ENCODE assay signal across 39 cellular contexts in the genomic region with DNA sequence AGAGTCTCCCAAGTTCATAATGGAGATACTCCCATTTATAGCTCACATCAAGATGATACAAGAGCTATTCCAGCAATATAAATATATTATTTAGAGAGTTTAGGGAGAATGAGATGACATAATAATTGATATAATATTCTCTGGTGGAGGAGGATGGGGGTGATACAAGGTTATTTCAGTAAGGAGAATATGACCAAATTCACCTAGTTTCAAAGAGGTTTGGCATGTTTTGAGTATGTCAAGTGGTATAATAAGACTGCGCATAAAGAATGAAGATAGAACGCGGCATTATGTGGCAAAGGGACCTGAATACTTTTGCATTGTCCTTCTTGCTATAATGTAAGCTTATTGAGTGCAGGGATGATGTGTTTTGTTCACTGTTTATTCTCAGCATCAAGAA.
"Had no signal": no experiment of that assay in that cellular context is flagged by ENCODE, and none has a peak within 500 bp of the region (broad histone marks: within the 10 kb centered on the region; RNA-seq: fewer than 3 reads in every experiment).

No MANE protein-coding gene starts in this region.

- DNase-seq: activated effector memory CD4-positive, alpha-beta T cell treated with anti-CD3 and anti-CD28 coated beads, Interleukin-2, amount 50 U/mL, for 16 hours; activated effector memory CD4-positive, alpha-beta T cell treated with Interleukin-2 at 50 U/mL for 16 hours; activated gamma-delta T cell; activated gamma-delta T cell treated with Interleukin-2 at 50 U/mL for 16 hours; activated naive CD4-positive, alpha-beta T cell; activated naive CD4-positive, alpha-beta T cell treated with anti-CD3 and anti-CD28 coated beads for 36 hours; activated naive CD4-positive, alpha-beta T cell treated with anti-CD3 and anti-CD28 coated beads, Interleukin-2, amount 10 ng/mL, durations not matched to agents 7 days and 5 days; activated naive CD4-positive, alpha-beta T cell treated with anti-CD3 and anti-CD28 coated beads, Interleukin-2, amount 50 U/mL, for 16 hours; activated naive CD4-positive, alpha-beta T cell treated with Interleukin-2 at 50 U/mL for 16 hours; activated naive CD8-positive, alpha-beta T cell treated with anti-CD3 and anti-CD28 coated beads for 36 hours; activated naive CD8-positive, alpha-beta T cell treated with anti-CD3 and anti-CD28 coated beads, Interleukin-2, amount 10 ng/mL, durations not matched to agents 7 days and 5 days; activated naive CD8-positive, alpha-beta T cell treated with anti-CD3 and anti-CD28 coated beads, Interleukin-2, amount 50 U/mL, for 24 hours; activated T-cell treated with anti-CD3 and anti-CD28 coated beads for 4 hours; activated T-cell treated with anti-CD3 and anti-CD28 coated beads, Interleukin-2, amount 50 U/mL, for 1 hour; activated T-cell treated with anti-CD3 and anti-CD28 coated beads, Interleukin-2, amount 50 U/mL, for 24 hours; activated T-cell treated with anti-CD3 and anti-CD28 coated beads, Interleukin-2, amount 50 U/mL, for 4 hours; activated T-cell treated with anti-CD3 and anti-CD28 coated beads, Interleukin-2, amount 50 U/mL, for 48 hours; activated T-cell treated with anti-CD3 and anti-CD28 coated beads, Interleukin-2, amount 50 U/mL, for 72 hours; adrenal gland; amniotic stem cell; amygdala; anterior cingulate cortex; body of pancreas; brain microvascular endothelial cell; caudate nucleus; central memory CD4-positive, alpha-beta T cell; cerebellar nuclear complex had no signal

- ATAC-seq: activated naive CD4-positive, alpha-beta T cell treated with anti-CD3 and anti-CD28 coated beads, Interleukin-2, amount 50 U/mL, for 72 hours; activated naive CD8-positive, alpha-beta T cell treated with anti-CD3 and anti-CD28 coated beads, Interleukin-2, amount 50 U/mL, for 24 hours; activated T-cell treated with anti-CD3 and anti-CD28 coated beads, Interleukin-2, amount 50 U/mL, for 4 hours; activated T-cell treated with anti-CD3 and anti-CD28 coated beads, Interleukin-2, amount 50 U/mL, for 72 hours; activated T-helper 17 cell treated with anti-CD3 and anti-CD28 coated beads, Interleukin-2, amount 50 U/mL, for 72 hours; body of pancreas had no signal

- H3K9me3 ChIP-seq: adrenal gland, ascending aorta, body of pancreas, breast epithelium had no signal

- H3K27ac Mint-ChIP-seq: activated naive CD4-positive, alpha-beta T cell treated with anti-CD3 and anti-CD28 coated beads for 36 hours; activated naive CD4-positive, alpha-beta T cell treated with anti-CD3 and anti-CD28 coated beads, Interleukin-2, amount 10 ng/mL, durations not matched to agents 7 days and 5 days; activated naive CD4-positive, alpha-beta T cell treated with anti-CD3 and anti-CD28 coated beads, Interleukin-2, amount 50 U/mL, for 24 hours; activated naive CD4-positive, alpha-beta T cell treated with anti-CD3 and anti-CD28 coated beads, Interleukin-2, amount 50 U/mL, for 72 hours; activated naive CD8-positive, alpha-beta T cell; activated naive CD8-positive, alpha-beta T cell treated with anti-CD3 and anti-CD28 coated beads for 36 hours; activated naive CD8-positive, alpha-beta T cell treated with anti-CD3 and anti-CD28 coated beads, Interleukin-2, amount 10 ng/mL, durations not matched to agents 7 days and 5 days; activated naive CD8-positive, alpha-beta T cell treated with anti-CD3 and anti-CD28 coated beads, Interleukin-2, amount 50 U/mL, for 24 hours; activated T-cell treated with anti-CD3 and anti-CD28 coated beads, Interleukin-2, amount 50 U/mL, for 24 hours; activated T-cell treated with anti-CD3 and anti-CD28 coated beads, Interleukin-2, amount 50 U/mL, for 72 hours; activated T-helper 1 cell treated with anti-CD3 and anti-CD28 coated beads, Interleukin-12 subunit alpha, Interleukin-12 subunit beta, Interleukin-2, Interleukin-4 antibody, amounts not matched to agents 30 ng/mL and 10 ng/mL and 1 ng/mL, durations not matched to agents 14 hours and 24 hours and 36 hours; activated T-helper 17 cell treated with anti-CD3 and anti-CD28 coated beads, Interleukin-2, amount 50 U/mL, for 72 hours; activated T-helper 2 cell treated with anti-CD3 and anti-CD28 coated beads, Interferon-gamma antibody, Interleukin-2, Interleukin-4, amounts not matched to agents 10 μg/mL and 5 μg/mL and 100 μg/mL, durations not matched to agents 14 hours and 24 hours and 36 hours; brain had no signal

- H3K4me3 Mint-ChIP-seq: activated naive CD4-positive, alpha-beta T cell treated with anti-CD3 and anti-CD28 coated beads for 36 hours; activated naive CD4-positive, alpha-beta T cell treated with anti-CD3 and anti-CD28 coated beads, Interleukin-2, amount 10 ng/mL, durations not matched to agents 7 days and 5 days; activated naive CD4-positive, alpha-beta T cell treated with anti-CD3 and anti-CD28 coated beads, Interleukin-2, amount 50 U/mL, for 24 hours; activated naive CD8-positive, alpha-beta T cell; activated naive CD8-positive, alpha-beta T cell treated with anti-CD3 and anti-CD28 coated beads for 36 hours; activated naive CD8-positive, alpha-beta T cell treated with anti-CD3 and anti-CD28 coated beads, Interleukin-2, amount 10 ng/mL, durations not matched to agents 7 days and 5 days; activated naive CD8-positive, alpha-beta T cell treated with anti-CD3 and anti-CD28 coated beads, Interleukin-2, amount 50 U/mL, for 24 hours; activated T-cell treated with anti-CD3 and anti-CD28 coated beads, Interleukin-2, amount 50 U/mL, for 24 hours; activated T-cell treated with anti-CD3 and anti-CD28 coated beads, Interleukin-2, amount 50 U/mL, for 4 hours; activated T-cell treated with anti-CD3 and anti-CD28 coated beads, Interleukin-2, amount 50 U/mL, for 72 hours; activated T-helper 1 cell treated with anti-CD3 and anti-CD28 coated beads, Interleukin-12 subunit alpha, Interleukin-12 subunit beta, Interleukin-2, Interleukin-4 antibody, amounts not matched to agents 30 ng/mL and 10 ng/mL and 1 ng/mL, durations not matched to agents 14 hours and 24 hours and 36 hours; activated T-helper 17 cell treated with anti-CD3 and anti-CD28 coated beads, Interleukin-2, amount 50 U/mL, for 72 hours; brain; central memory CD8-positive, alpha-beta T cell had no signal

- FAIRE-seq: bronchial epithelial cell had no signal

- H3K36me3 Mint-ChIP-seq: activated naive CD4-positive, alpha-beta T cell treated with anti-CD3 and anti-CD28 coated beads, Interleukin-2, amount 10 ng/mL, durations not matched to agents 7 days and 5 days; activated naive CD4-positive, alpha-beta T cell treated with anti-CD3 and anti-CD28 coated beads, Interleukin-2, amount 50 U/mL, for 24 hours; activated naive CD8-positive, alpha-beta T cell; activated naive CD8-positive, alpha-beta T cell treated with anti-CD3 and anti-CD28 coated beads for 36 hours; activated naive CD8-positive, alpha-beta T cell treated with anti-CD3 and anti-CD28 coated beads, Interleukin-2, amount 10 ng/mL, durations not matched to agents 7 days and 5 days; brain had no signal

- H3K27me3 ChIP-seq: adrenal gland, ascending aorta, body of pancreas, brain microvascular endothelial cell, breast epithelium, cardiac muscle cell had no signal

- H3K4me1 Mint-ChIP-seq: activated naive CD4-positive, alpha-beta T cell treated with anti-CD3 and anti-CD28 coated beads, Interleukin-2, amount 10 ng/mL, durations not matched to agents 7 days and 5 days; activated naive CD4-positive, alpha-beta T cell treated with anti-CD3 and anti-CD28 coated beads, Interleukin-2, amount 50 U/mL, for 24 hours; activated naive CD8-positive, alpha-beta T cell treated with anti-CD3 and anti-CD28 coated beads for 36 hours; activated naive CD8-positive, alpha-beta T cell treated with anti-CD3 and anti-CD28 coated beads, Interleukin-2, amount 10 ng/mL, durations not matched to agents 7 days and 5 days; activated naive CD8-positive, alpha-beta T cell treated with anti-CD3 and anti-CD28 coated beads, Interleukin-2, amount 50 U/mL, for 24 hours; activated T-helper 17 cell treated with anti-CD3 and anti-CD28 coated beads, Interleukin-2, amount 50 U/mL, for 72 hours; central memory CD8-positive, alpha-beta T cell had no signal

- H3K27me3 Mint-ChIP-seq: activated naive CD4-positive, alpha-beta T cell treated with anti-CD3 and anti-CD28 coated beads, Interleukin-2, amount 10 ng/mL, durations not matched to agents 7 days and 5 days; activated naive CD4-positive, alpha-beta T cell treated with anti-CD3 and anti-CD28 coated beads, Interleukin-2, amount 50 U/mL, for 24 hours; activated naive CD8-positive, alpha-beta T cell; activated naive CD8-positive, alpha-beta T cell treated with anti-CD3 and anti-CD28 coated beads for 36 hours; activated naive CD8-positive, alpha-beta T cell treated with anti-CD3 and anti-CD28 coated beads, Interleukin-2, amount 10 ng/mL, durations not matched to agents 7 days and 5 days; activated naive CD8-positive, alpha-beta T cell treated with anti-CD3 and anti-CD28 coated beads, Interleukin-2, amount 50 U/mL, for 24 hours; activated T-cell treated with anti-CD3 and anti-CD28 coated beads, Interleukin-2, amount 50 U/mL, for 24 hours; activated T-helper 17 cell treated with anti-CD3 and anti-CD28 coated beads, Interleukin-2, amount 50 U/mL, for 72 hours; brain; central memory CD8-positive, alpha-beta T cell had no signal

- H3K4me1 ChIP-seq: adrenal gland, ascending aorta, body of pancreas, breast epithelium had no signal

- H3K36me3 ChIP-seq: adrenal gland, ascending aorta, brain microvascular endothelial cell, breast epithelium, cardiac muscle cell had no signal

- H3K27ac ChIP-seq: adrenal gland, ascending aorta, body of pancreas, brain microvascular endothelial cell, breast epithelium, cardiac muscle cell had no signal

- H3K9me3 Mint-ChIP-seq: brain had no signal

- H3K4me3 ChIP-seq: adrenal gland, ascending aorta, body of pancreas, breast epithelium, cardiac muscle cell had no signal
